ENCODE assay signal across 25 cellular contexts in genomic region chr14:89377544-89377943, GRCh38. TPM values are rescaled to one million over a fixed set of nuclear protein-coding genes. Genes with fewer than 3 reads are reported as not detected.
DNase-seq lines count a peak whose midpoint lies in the region; ATAC-seq, FAIRE-seq and TF ChIP-seq lines count a peak whose summit lies in the region.
"Had no signal": no experiment of that assay in that cellular context is flagged by ENCODE, and none has a peak within 500 bp of the region (broad histone marks: within the 10 kb centered on the region; RNA-seq: fewer than 3 reads in every experiment).

No MANE protein-coding gene starts in this region.

- no peaks in the 10 kb centered on the region for H3K27me3 ChIP-seq in neural cell (ENCODE audit: insufficient read depth, low read depth, low read length)
- H3K27me3 ChIP-seq: ascending aorta, dorsolateral prefrontal cortex, SJCRH30, spleen, transverse colon had no signal

- TF ChIP-seq EP300 in neural cell (conservative IDR thresholded peaks at IDR 0.05; ENCODE audit: poor library complexity, severe bottlenecking) = no peak

- no peak overlapping the region for H3K4me2 ChIP-seq in neural cell (ENCODE audit: low read length)
- H3K4me2 ChIP-seq: GM23338 had no signal

- no peak overlapping the region for H3K9ac ChIP-seq in neural cell (ENCODE audit: low read length)

- DNase-seq in T-helper 17 cell (no peak), islet precursor cell (peak; percentile 28), mucosa of gallbladder (ENCODE audit: low spot score) (no peak), urothelium cell line (ENCODE audit: low spot score) (no peak)
- DNase-seq in stimulated activated naive CD8-positive, alpha-beta T cell treated with anti-CD3 and anti-CD28 coated beads, Interleukin-15, Interleukin-2, amounts not matched to agents 100 U/mL and 50 U/mL, for 24 hours = no peak
- DNase-seq: activated CD8-positive, alpha-beta memory T cell treated with anti-CD3 and anti-CD28 coated beads for 24 hours; activated naive CD4-positive, alpha-beta T cell treated with anti-CD3 and anti-CD28 coated beads, Interleukin-2, amount 10 ng/mL, durations not matched to agents 7 days and 5 days; DMS153; Kasumi-1; MV-4-11; NCI-H1694; NCI-H2227 treated with DMSO at 0.1 percent for 48 hours; retina; SJCRH30; spleen; stimulated activated naive CD8-positive, alpha-beta T cell treated with anti-CD3 and anti-CD28 coated beads, Interleukin-15, amount 100 ng/mL, for 72 hours; transverse colon had no signal

- peak overlapping the region; percentile 53 for H3K27ac ChIP-seq in neural cell (ENCODE audit: low read length)
- H3K27ac ChIP-seq: ascending aorta, SJCRH30, transverse colon had no signal

- H3K79me2 ChIP-seq in neural cell (replicated peaks; ENCODE audit: insufficient read depth, low read length) = peaks cover 5% of the 10 kb centered on the region

- H4K20me1 ChIP-seq in neural cell (ENCODE audit: insufficient read depth) = no peaks in the 10 kb centered on the region

- H3K36me3 ChIP-seq in neural cell (ENCODE audit: insufficient read depth, low read length) = no peaks in the 10 kb centered on the region
- H3K36me3 ChIP-seq: ascending aorta, SJCRH30, transverse colon had no signal

- peaks cover 21% of the 10 kb centered on the region for H3K4me1 Mint-ChIP-seq in T-helper 17 cell

- TF ChIP-seq RAD21 in neural cell (conservative IDR thresholded peaks at IDR 0.05) = no peak

- ATAC-seq in GM18502 (IDR thresholded peaks at IDR 0.05; ENCODE audit: poor library complexity, unreplicated experiment) (peak; percentile 9), T-helper 17 cell (no peak), HG03108 (IDR thresholded peaks at IDR 0.05; ENCODE audit: unreplicated experiment) (no peak)
- no peak for ATAC-seq in stimulated activated naive CD8-positive, alpha-beta T cell treated with anti-CD3 and anti-CD28 coated beads, Interleukin-15, Interleukin-2, amounts not matched to agents 100 U/mL and 50 U/mL, for 24 hours

- H3F3A ChIP-seq in neural cell (ENCODE audit: insufficient read depth, low read length, poor library complexity, severe bottlenecking) = no peaks in the 10 kb centered on the region

- H3K9me3 ChIP-seq in T-helper 17 cell (ENCODE audit: control insufficient read depth, low read length, poor library complexity, severe bottlenecking) (no peaks in the 10 kb centered on the region), neural cell (ENCODE audit: low read length) (no peaks in the 10 kb centered on the region)
- H3K9me3 ChIP-seq: ascending aorta, SJCRH30, transverse colon had no signal

- no peak for FAIRE-seq in urothelium cell line (lab: Jason Lieb, UNC)
- FAIRE-seq: endothelial cell of umbilical vein, TTC549 had no signal

- H3K27me3 Mint-ChIP-seq in T-helper 17 cell = no peaks in the 10 kb centered on the region
- H3K27me3 Mint-ChIP-seq: activated naive CD4-positive, alpha-beta T cell treated with anti-CD3 and anti-CD28 coated beads, Interleukin-2, amount 10 ng/mL, durations not matched to agents 7 days and 5 days; stimulated activated naive CD8-positive, alpha-beta T cell treated with anti-CD3 and anti-CD28 coated beads, Interleukin-15, amount 100 ng/mL, for 72 hours had no signal

- no peaks in the 10 kb centered on the region for H3K9me2 ChIP-seq in neural cell (ENCODE audit: insufficient read depth, low read length)

- H3K4me3 ChIP-seq in neural cell (ENCODE audit: low read length) = no peak overlapping the region
- H3K4me3 ChIP-seq: ascending aorta, GM23338, SJCRH30, spleen, transverse colon had no signal

- no peak overlapping the region for H3K4me3 Mint-ChIP-seq in T-helper 17 cell
- H3K4me3 Mint-ChIP-seq: activated naive CD4-positive, alpha-beta T cell treated with anti-CD3 and anti-CD28 coated beads, Interleukin-2, amount 10 ng/mL, durations not matched to agents 7 days and 5 days; GM23338; stimulated activated naive CD8-positive, alpha-beta T cell treated with anti-CD3 and anti-CD28 coated beads, Interleukin-15, amount 100 ng/mL, for 72 hours had no signal

- peak overlapping the region; percentile 42 for H3K27ac Mint-ChIP-seq in T-helper 17 cell
- H3K27ac Mint-ChIP-seq: activated naive CD4-positive, alpha-beta T cell treated with anti-CD3 and anti-CD28 coated beads, Interleukin-2, amount 10 ng/mL, durations not matched to agents 7 days and 5 days; GM23338 had no signal

- no peaks in the 10 kb centered on the region for H3K36me3 Mint-ChIP-seq in T-helper 17 cell (ENCODE audit: low read depth)

- H2AFZ ChIP-seq in neural cell (ENCODE audit: low read depth, low read length) = no peak overlapping the region
- H2AFZ ChIP-seq: GM23338 had no signal

- no peak for TF ChIP-seq CTCF in neural cell (IDR thresholded peaks at IDR 0.05; ENCODE audit: poor library complexity, severe bottlenecking)

TF ChIP-seq in neural cell, 6 proteins besides CTCF, POLR2A, EP300 and RAD21:
- no peak for TF ChIP-seq MXI1 (conservative IDR thresholded peaks at IDR 0.05; ENCODE audit: poor library complexity, severe bottlenecking)
- TF ChIP-seq TAF1 (IDR thresholded peaks at IDR 0.05; ENCODE audit: low read depth) = no peak
- no peak for TF ChIP-seq SMC3 (conservative IDR thresholded peaks at IDR 0.05; ENCODE audit: poor library complexity)
- no peak for TF ChIP-seq REST (IDR thresholded peaks at IDR 0.05; ENCODE audit: borderline replicate concordance)
- no peak for TF ChIP-seq EZH2 (IDR thresholded peaks at IDR 0.05; ENCODE audit: borderline replicate concordance, insufficient read depth, low read length, poor library complexity, severe bottlenecking)
- no peak for TF ChIP-seq POLR2AphosphoS5 (IDR thresholded peaks at IDR 0.05)

RNA-seq across cellular contexts. Expression of gene FOXN3, which starts 39.5 kb away (rescaled TPM):
- total RNA-seq in T-helper 17 cell (100 to 1,000 TPM; 116 to 117 TPM), mucosa of gallbladder (63.0 TPM)
- 10.3 and 13.9 TPM in 2 replicates for polyA plus RNA-seq in neural cell
- 50.4 and 60.1 TPM in 2 replicates for polyA minus RNA-seq in neural cell
